ENCODE assay signal across 19 cellular contexts in the genomic region with DNA sequence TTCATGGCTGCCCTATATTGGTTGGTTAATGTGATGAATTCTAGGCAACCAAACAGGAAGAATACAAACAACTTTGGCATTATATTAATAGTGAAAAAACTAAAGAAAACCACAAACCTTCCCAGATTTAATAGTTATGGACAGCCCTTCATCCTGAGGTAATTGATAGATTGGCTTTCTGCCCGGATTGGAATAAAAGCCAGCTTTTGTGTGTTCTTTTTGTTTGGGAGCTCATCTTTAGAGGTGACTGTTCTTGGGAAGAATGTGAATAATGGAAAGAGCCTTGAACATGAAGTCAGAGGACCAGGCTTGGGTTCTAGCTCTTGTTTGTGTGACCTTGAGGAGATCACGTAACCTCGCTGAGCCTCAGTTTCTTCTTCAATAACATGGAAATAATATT.
DNase-seq lines count a peak whose midpoint lies in the region; ATAC-seq, FAIRE-seq and TF ChIP-seq lines count a peak whose summit lies in the region.
"Had no signal": no experiment of that assay in that cellular context is flagged by ENCODE, and none has a peak within 500 bp of the region (broad histone marks: within the 10 kb centered on the region; RNA-seq: fewer than 3 reads in every experiment).

No MANE protein-coding gene starts in this region.

- H3K36me3 ChIP-seq in breast epithelium, result no peaks in the 10 kb centered on the region

- no peak for TF ChIP-seq POLR2A in breast epithelium (IDR thresholded peaks at IDR 0.05)

- H3K4me1 ChIP-seq in breast epithelium, result no peaks in the 10 kb centered on the region

- DNase-seq in MCF 10A (ENCODE audit: unreplicated experiment), result no peak
- DNase-seq in breast epithelium (ENCODE audit: low spot score in 2 of 2), result no peak
- peak; percentile 77 for DNase-seq in NCI-H1105 treated with DMSO at 0.1 percent for 48 hours (lab: John Stamatoyannopoulos, UW)
- DNase-seq in RWPE1 (ENCODE audit: low spot score), result peak; percentile 4
- DNase-seq in urothelium cell line (ENCODE audit: low spot score), result peak; percentile 3
- no peak for DNase-seq in KBM-7
- DNase-seq in putamen (ENCODE audit: low spot score), result no peak
- DNase-seq: CD4-positive, CD25-positive, alpha-beta regulatory T cell; GF-D8; Kasumi-1; NCI-H1694; NCI-H2171 treated with DMSO at 0.1 percent for 48 hours; NCI-H524 treated with DMSO at 0.1 percent for 48 hours; Peyer's patch; SHP77 treated with DMSO at 0.1 percent for 48 hours had no signal

- no peaks in the 10 kb centered on the region for H3K4me1 Mint-ChIP-seq in MCF 10A (ENCODE audit: insufficient read depth, unreplicated experiment)

- TF ChIP-seq CTCF in MCF 10A (IDR thresholded peaks at IDR 0.05; ENCODE audit: unreplicated experiment) (no peak), breast epithelium (IDR thresholded peaks at IDR 0.05) (no peak), RWPE1 (conservative IDR thresholded peaks at IDR 0.05; ENCODE audit: low read depth) (no peak)

- H3K27me3 Mint-ChIP-seq in MCF 10A (ENCODE audit: insufficient read depth, unreplicated experiment), result no peaks in the 10 kb centered on the region
- H3K27me3 Mint-ChIP-seq: CD4-positive, CD25-positive, alpha-beta regulatory T cell had no signal

- POLR2A ChIA-PET in MCF 10A (lab: Yijun Ruan, JAX), result no interaction called here
- POLR2A ChIA-PET in RWPE1 (lab: Yijun Ruan, JAX; ENCODE audit: low non-redundant PET), result no interaction called here

- no peaks in the 10 kb centered on the region for H3K9me3 Mint-ChIP-seq in MCF 10A (ENCODE audit: unreplicated experiment)

- intact Hi-C loops in MCF 10A (cut with micrococcal nuclease), result no loop called here
- intact Hi-C loops in breast epithelium (cut with DNase I; ENCODE audit: low total_unique reads), result no loop called here

- H3K27me3 ChIP-seq in breast epithelium, result no peaks in the 10 kb centered on the region
- H3K27me3 ChIP-seq: Peyer's patch had no signal

- H3K4me3 Mint-ChIP-seq in MCF 10A (ENCODE audit: unreplicated experiment), result no peak overlapping the region
- H3K4me3 Mint-ChIP-seq: CD4-positive, CD25-positive, alpha-beta regulatory T cell; T-helper 2 cell treated with Interferon-gamma antibody and Interleukin-4, amounts not matched to agents 5 μg/mL and 100 μg/mL, for 36 hours had no signal

- no peak for FAIRE-seq in urothelium cell line (lab: Jason Lieb, UNC)
- FAIRE-seq: D721Med, H54 had no signal

- no peak overlapping the region for H3K4me3 ChIP-seq in breast epithelium
- H3K4me3 ChIP-seq: Peyer's patch had no signal

- no peak overlapping the region for H3K27ac ChIP-seq in breast epithelium
- H3K27ac ChIP-seq in RWPE1, result no peak overlapping the region
- H3K27ac ChIP-seq: Peyer's patch had no signal

- no peak overlapping the region for H3K27ac Mint-ChIP-seq in MCF 10A (ENCODE audit: low read depth, unreplicated experiment)
- H3K27ac Mint-ChIP-seq: CD4-positive, CD25-positive, alpha-beta regulatory T cell; T-helper 2 cell treated with Interferon-gamma antibody and Interleukin-4, amounts not matched to agents 5 μg/mL and 100 μg/mL, for 36 hours had no signal

- H3K9me3 ChIP-seq in breast epithelium, result no peaks in the 10 kb centered on the region
- H3K9me3 ChIP-seq: Peyer's patch had no signal

- H3K36me3 Mint-ChIP-seq in MCF 10A (ENCODE audit: insufficient read depth, unreplicated experiment), result peaks cover 17% of the 10 kb centered on the region

- CTCF ChIA-PET in MCF 10A (lab: Yijun Ruan, JAX) (no interaction called here), RWPE1 (lab: Yijun Ruan, JAX) (no interaction called here)

- TSS peak; percentile 9 for BruUV-seq in MCF 10A (replicated peaks; lab: Mats Ljungman, UMichigan)

- in situ Hi-C loops in KBM-7 (cut with MboI; ENCODE audit: low pct_unique_long_range_greater_than_20kb, low sequenced_read_pairs), result no loop called here

- ATAC-seq in GM18909 (IDR thresholded peaks at IDR 0.05; ENCODE audit: poor library complexity, unreplicated experiment), result no peak

Comparison
In these comparisons a context has a peak if more than half of its experiments do, and no peak if none do; other contexts are left out.
1. DNase-seq: peak in NCI-H1105 treated with DMSO at 0.1 percent for 48 hours (single experiment), RWPE1 (single experiment) and urothelium cell line (single experiment); none in MCF 10A (single experiment), breast epithelium (0 of 2), KBM-7 (single experiment) and putamen (single experiment).